ENCODE assay signal across 22 cellular contexts in the genomic region with DNA sequence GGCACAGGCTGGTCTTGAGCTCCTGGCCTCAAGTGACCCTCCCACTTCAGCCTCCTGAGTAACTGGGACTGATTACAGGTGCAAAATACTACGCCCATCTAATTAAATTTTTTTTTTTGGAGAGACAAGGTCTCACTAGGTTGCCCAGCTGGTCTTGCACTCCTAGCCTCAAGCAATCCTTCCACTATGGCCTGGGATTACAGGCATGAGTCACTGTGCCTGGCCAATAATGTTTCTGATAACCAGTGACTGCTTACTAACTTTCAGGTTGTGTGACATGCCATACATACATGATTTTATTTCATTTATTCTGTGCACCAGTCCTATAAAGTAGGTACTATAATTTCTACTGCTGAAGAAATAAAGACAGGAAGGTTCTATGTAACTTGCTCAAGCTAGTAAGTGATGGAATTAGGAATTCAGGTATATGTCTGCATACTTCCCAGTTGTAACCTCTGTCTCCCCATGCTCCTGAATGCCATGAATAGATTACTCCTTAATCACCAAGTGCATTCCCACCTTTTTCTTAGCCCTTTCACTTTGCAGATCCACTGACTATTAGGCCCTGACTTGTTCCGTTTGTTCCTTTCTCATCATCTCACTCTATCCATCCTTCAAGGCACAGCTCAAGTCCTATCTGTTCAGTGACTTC. TPM values are rescaled to one million over a fixed set of nuclear protein-coding genes. Genes with fewer than 3 reads are reported as not detected.
DNase-seq lines count a peak whose midpoint lies in the region; ATAC-seq and TF ChIP-seq lines count a peak whose summit lies in the region.
"Had no signal": no experiment of that assay in that cellular context is flagged by ENCODE, and none has a peak within 500 bp of the region (broad histone marks: within the 10 kb centered on the region; RNA-seq: fewer than 3 reads in every experiment).

No MANE protein-coding gene starts in this region.

- H3K4me3 Mint-ChIP-seq in H9 (no peak overlapping the region), progenitor cell of endocrine pancreas (ENCODE audit: low read depth) (no peak overlapping the region)
- H3K4me3 Mint-ChIP-seq: activated naive CD8-positive, alpha-beta T cell treated with anti-CD3 and anti-CD28 coated beads, Interleukin-2, amount 50 U/mL, for 24 hours; neural crest cell; T-helper 2 cell treated with Interferon-gamma antibody and Interleukin-4, amounts not matched to agents 5 μg/mL and 100 μg/mL, for 36 hours had no signal

- H3K4me3 ChIP-seq in PC-3 (ENCODE audit: low read length) = no peak overlapping the region
- H3K4me3 ChIP-seq: cardiac muscle cell, heart left ventricle, psoas muscle, SJSA1, testis had no signal

- no peak overlapping the region for H3K18ac ChIP-seq in H9 (ENCODE audit: insufficient read length, low read depth, low read length)

- H3K23ac ChIP-seq in H9 (ENCODE audit: insufficient read length, low read depth, low read length) = no peak overlapping the region

- H3K9me3 Mint-ChIP-seq in H9 = no peaks in the 10 kb centered on the region
- H3K9me3 Mint-ChIP-seq in progenitor cell of endocrine pancreas (ENCODE audit: low read depth) = no peaks in the 10 kb centered on the region
- H3K9me3 Mint-ChIP-seq: activated naive CD8-positive, alpha-beta T cell treated with anti-CD3 and anti-CD28 coated beads, Interleukin-2, amount 50 U/mL, for 24 hours; activated T-helper 2 cell treated with anti-CD3 and anti-CD28 coated beads, Interferon-gamma antibody, Interleukin-2, Interleukin-4, amounts not matched to agents 10 μg/mL and 5 μg/mL and 100 μg/mL, durations not matched to agents 14 hours and 24 hours and 36 hours; neural crest cell; T-helper 2 cell treated with Interferon-gamma antibody and Interleukin-4, amounts not matched to agents 5 μg/mL and 100 μg/mL, for 36 hours had no signal

- H2BK12ac ChIP-seq in H9 (ENCODE audit: insufficient read length, low read depth, low read length) = no peak overlapping the region

- no peak overlapping the region for H3T11ph ChIP-seq in H9 (ENCODE audit: low read length)

- no peaks in the 10 kb centered on the region for H3K23me2 ChIP-seq in H9 (ENCODE audit: insufficient read length, low read depth, low read length, poor library complexity, severe bottlenecking)

- no peak overlapping the region for H3K56ac ChIP-seq in H9 (ENCODE audit: insufficient read length, low read depth, low read length)

- no peaks in the 10 kb centered on the region for H3K9me3 ChIP-seq in H9 (ENCODE audit: control insufficient read depth, low read depth, low read length)
- H3K9me3 ChIP-seq in PC-3 (ENCODE audit: low read length) = no peaks in the 10 kb centered on the region
- H3K9me3 ChIP-seq: heart left ventricle, psoas muscle, SJSA1, testis had no signal

- POLR2A ChIA-PET in PC-3 (lab: Charles Lee; ENCODE audit: unreplicated experiment) = no interaction called here

- H3K14ac ChIP-seq in H9 (ENCODE audit: insufficient read depth, low read length) = no peak overlapping the region

- H3K9ac ChIP-seq in H9 (ENCODE audit: extremely low read depth, insufficient read length, low read length) (no peak overlapping the region), PC-3 (ENCODE audit: low read length) (no peak overlapping the region)

- no peaks in the 10 kb centered on the region; the same call in 1 of the 2 replicates for H3K36me3 ChIP-seq in PC-3 (ENCODE audit: low read depth, low read length)

- H3K4me1 ChIP-seq in H9 (ENCODE audit: insufficient read depth, low read length) (peaks cover 2% of the 10 kb centered on the region; the same call in 1 of the 2 replicates), PC-3 (ENCODE audit: insufficient read depth, low read length) (peaks cover 7% of the 10 kb centered on the region; the same call in 1 of the 2 replicates)
- H3K4me1 ChIP-seq: heart left ventricle, testis had no signal

- BruUV-seq in PC-3 (replicated peaks; lab: Mats Ljungman, UMichigan) = no TSS peak

- H3K4me2 ChIP-seq in H9 (ENCODE audit: insufficient read depth, insufficient read length, low read length) (no peak overlapping the region), PC-3 (ENCODE audit: low read length) (no peak overlapping the region)

- no peaks in the 10 kb centered on the region for H3K27me3 Mint-ChIP-seq in H9 (ENCODE audit: low read depth)
- H3K27me3 Mint-ChIP-seq in progenitor cell of endocrine pancreas = no peaks in the 10 kb centered on the region
- H3K27me3 Mint-ChIP-seq: activated naive CD8-positive, alpha-beta T cell treated with anti-CD3 and anti-CD28 coated beads, Interleukin-2, amount 50 U/mL, for 24 hours had no signal

- no peak overlapping the region for H2AFZ ChIP-seq in H9 (ENCODE audit: low read length)
- no peak overlapping the region for H2AFZ ChIP-seq in PC-3 (ENCODE audit: low read length)

- H4K20me1 ChIP-seq in H9 (ENCODE audit: control insufficient read depth, insufficient read depth, insufficient read length) (no peaks in the 10 kb centered on the region), PC-3 (ENCODE audit: low read length) (no peaks in the 10 kb centered on the region)

- DNase-seq in H9 = no peak
- peak; percentile 45 for DNase-seq in PC-3
- no peak for DNase-seq in progenitor cell of endocrine pancreas (ENCODE audit: low spot score, unreplicated experiment)
- no peak for DNase-seq in NCI-H1092 (lab: John Stamatoyannopoulos, UW)
- no peak for DNase-seq in stimulated activated CD4-positive, alpha-beta T cell treated with anti-CD3 and anti-CD28 coated beads, Interleukin-2, amount 100 ng/mL, for 24 hours
- DNase-seq: activated naive CD8-positive, alpha-beta T cell treated with anti-CD3 and anti-CD28 coated beads, Interleukin-2, amount 50 U/mL, for 24 hours; heart left ventricle; kidney; midbrain; NCI-H2029 treated with DMSO at 0.1 percent for 48 hours; NCI-H524 treated with DMSO at 0.1 percent for 48 hours; OCI-M1; psoas muscle; stimulated activated CD8-positive, alpha-beta memory T cell treated with anti-CD3 and anti-CD28 coated beads, Interleukin-4, amount 100 ng/mL, for 48 hours; testis had no signal

- H2BK5ac ChIP-seq in H9 (ENCODE audit: insufficient read length, low read length) = no peak overlapping the region

- H4K8ac ChIP-seq in H9 (replicated peaks; ENCODE audit: insufficient read length, low read depth, low read length) = no peak overlapping the region

- H2BK20ac ChIP-seq in H9 (ENCODE audit: low read depth, low read length, poor library complexity, severe bottlenecking) = no peak overlapping the region

- H3K79me1 ChIP-seq in H9 (ENCODE audit: insufficient read depth, low read depth, low read length, poor library complexity, severe bottlenecking) = peaks cover 2% of the 10 kb centered on the region

- WGBS in H9 (ENCODE audit: extremely low coverage, insufficient read length, low lambda C conversion rate) = no CpG with 5 or more reads among the region's 2 CpGs

- H3K27me3 ChIP-seq in H9 (ENCODE audit: insufficient read depth, low read length) (no peaks in the 10 kb centered on the region), PC-3 (ENCODE audit: low read length) (no peaks in the 10 kb centered on the region)
- H3K27me3 ChIP-seq: cardiac muscle cell, heart left ventricle, SJSA1, testis had no signal

- ATAC-seq in PC-3 (no peak), esophagus mucosa (peak; percentile 66), GM18873 (IDR thresholded peaks at IDR 0.05; ENCODE audit: low FRiP score, unreplicated experiment) (no peak)
- ATAC-seq: activated naive CD8-positive, alpha-beta T cell treated with anti-CD3 and anti-CD28 coated beads, Interleukin-2, amount 50 U/mL, for 24 hours; heart left ventricle had no signal

- H3K4ac ChIP-seq in H9 (ENCODE audit: low read depth, low read length) = no peak overlapping the region

- peaks cover 12 to 18% of the 10 kb centered on the region in 2 experiments for H3K4me1 Mint-ChIP-seq in H9
- H3K4me1 Mint-ChIP-seq in progenitor cell of endocrine pancreas (ENCODE audit: low read depth) = peaks cover 13% of the 10 kb centered on the region
- H3K4me1 Mint-ChIP-seq: activated naive CD8-positive, alpha-beta T cell treated with anti-CD3 and anti-CD28 coated beads, Interleukin-2, amount 50 U/mL, for 24 hours; neural crest cell had no signal

- intact Hi-C loops in PC-3 (cut with micrococcal nuclease) = no loop called here

- H2BK120ac ChIP-seq in H9 (ENCODE audit: low read depth, low read length, poor library complexity, severe bottlenecking) = no peak overlapping the region

- CTCF ChIA-PET in PC-3 (lab: Charles Lee) = no interaction called here

- peaks cover 4 to 15% (median 11%) of the 10 kb centered on the region in 3 experiments; a peak in 3 of 7 replicates for H3K36me3 Mint-ChIP-seq in H9 (ENCODE audit: insufficient read depth in 1 of 3, low read depth in 3 of 3)
- H3K36me3 Mint-ChIP-seq in progenitor cell of endocrine pancreas (ENCODE audit: insufficient read depth) = peaks cover 21% of the 10 kb centered on the region

- H2AK5ac ChIP-seq in H9 (ENCODE audit: insufficient read length, low read length) = no peak overlapping the region

- H3F3A ChIP-seq in PC-3 (ENCODE audit: low read length, unreplicated experiment) = no peaks in the 10 kb centered on the region

- no peak overlapping the region for H4K5ac ChIP-seq in H9 (ENCODE audit: insufficient read length, low read depth, low read length)

- H3K27ac Mint-ChIP-seq in H9 (peak overlapping the region in 2 of 3 experiments; percentile 2 to 13; a peak in 3 of 7 replicates), progenitor cell of endocrine pancreas (peak overlapping the region; percentile 6)
- H3K27ac Mint-ChIP-seq: activated naive CD8-positive, alpha-beta T cell treated with anti-CD3 and anti-CD28 coated beads, Interleukin-2, amount 50 U/mL, for 24 hours; activated T-helper 2 cell treated with anti-CD3 and anti-CD28 coated beads, Interferon-gamma antibody, Interleukin-2, Interleukin-4, amounts not matched to agents 10 μg/mL and 5 μg/mL and 100 μg/mL, durations not matched to agents 14 hours and 24 hours and 36 hours; T-helper 2 cell treated with Interferon-gamma antibody and Interleukin-4, amounts not matched to agents 5 μg/mL and 100 μg/mL, for 36 hours had no signal

- H4K91ac ChIP-seq in H9 (ENCODE audit: insufficient read length, low read depth, low read length) = no peak overlapping the region

- H3K79me2 ChIP-seq in H9 (ENCODE audit: insufficient read depth, low read length) (no peaks in the 10 kb centered on the region), PC-3 (ENCODE audit: low read length) (no peaks in the 10 kb centered on the region)

- TF ChIP-seq CTCF in H9 (conservative IDR thresholded peaks at IDR 0.05) = no peak
- TF ChIP-seq CTCF in PC-3 (conservative IDR thresholded peaks at IDR 0.05; ENCODE audit: low read depth, low read length) = no peak
- no peak for TF ChIP-seq CTCF in progenitor cell of endocrine pancreas (IDR thresholded peaks at IDR 0.05; ENCODE audit: unreplicated experiment)

- H2BK15ac ChIP-seq in H9 (ENCODE audit: low read depth, low read length) = no peak overlapping the region

- H3K9me2 ChIP-seq in PC-3 (replicated peaks; ENCODE audit: low read length) = no peaks in the 10 kb centered on the region

- H3K27ac ChIP-seq in H9 (ENCODE audit: insufficient read length, low read depth, low read length) = no peak overlapping the region
- H3K27ac ChIP-seq in PC-3 (ENCODE audit: low read length) = no peak overlapping the region
- H3K27ac ChIP-seq: cardiac muscle cell, heart left ventricle, psoas muscle, SJSA1, testis had no signal

RNA-seq across cellular contexts. Expression of gene MCU, which starts 28.1 kb away (rescaled TPM):
- total RNA-seq in H9 (2021) = 33.4 and 36.6 TPM in 2 replicates
- total RNA-seq in PC-3 (2014; rRNA removed) = 16.4 and 21.5 TPM in 2 replicates
- total RNA-seq in esophagus mucosa = 23.0 TPM
- total RNA-seq in progenitor cell of endocrine pancreas = 63.8 and 66.2 TPM in 2 replicates
